In genomic region chr1:64986903-64987871, GRCh38 we compare ENCODE assay signal across 9 cellular contexts. TPM values are rescaled to one million over a fixed set of nuclear protein-coding genes. Genes with fewer than 3 reads are reported as not detected.
DNase-seq lines count a peak whose midpoint lies in the region; ATAC-seq and TF ChIP-seq lines count a peak whose summit lies in the region.
"Had no signal": no experiment of that assay in that cellular context is flagged by ENCODE, and none has a peak within 500 bp of the region (broad histone marks: within the 10 kb centered on the region; RNA-seq: fewer than 3 reads in every experiment).

No MANE protein-coding gene starts in this region.

- DNase-seq in Ammon's horn (ENCODE audit: low spot score) (peak; percentile 33), colonic mucosa (peak; percentile 46), posterior cingulate gyrus (no peak), SHP77 treated with DMSO at 0.1 percent for 48 hours (lab: John Stamatoyannopoulos, UW) (no peak), G401 (ENCODE audit: low spot score) (no peak)
- DNase-seq in activated effector memory CD4-positive, alpha-beta T cell treated with Interleukin-2 at 50 U/mL for 16 hours = no peak
- DNase-seq: pancreas had no signal

- no peaks in the 10 kb centered on the region for H3K27me3 ChIP-seq in colonic mucosa
- H3K27me3 ChIP-seq: pancreas had no signal

- in situ Hi-C loops in G401 (cut with HindIII; ENCODE audit: low sequenced_read_pairs) = no loop called here

- ATAC-seq in GM19328 (IDR thresholded peaks at IDR 0.05; ENCODE audit: unreplicated experiment) (peak; percentile 84), HG03108 (IDR thresholded peaks at IDR 0.05; ENCODE audit: unreplicated experiment) (peak; percentile 98)

- TF ChIP-seq CTCF in colonic mucosa (IDR thresholded peaks at IDR 0.05) = no peak

- no peaks in the 10 kb centered on the region for H3K4me1 ChIP-seq in colonic mucosa

- H3K27ac ChIP-seq in colonic mucosa = no peak overlapping the region
- H3K27ac ChIP-seq: pancreas had no signal

- no peak overlapping the region for H3K9ac ChIP-seq in colonic mucosa (ENCODE audit: low read depth in 2 of 2, low read length in 2 of 2)

- no peak overlapping the region for H3K4me3 ChIP-seq in colonic mucosa
- H3K4me3 ChIP-seq: pancreas had no signal

- H3K36me3 ChIP-seq in colonic mucosa = no peaks in the 10 kb centered on the region
- H3K36me3 ChIP-seq: pancreas had no signal

- intact Hi-C loops in colonic mucosa (cut with DNase I) (no loop called here), posterior cingulate gyrus (cut with DNase I) (no loop called here)

- no peaks in the 10 kb centered on the region for H3K9me3 ChIP-seq in colonic mucosa
- H3K9me3 ChIP-seq: pancreas had no signal

RNA-seq across cellular contexts. Expression of gene JAK1, which starts 20.8 kb away (rescaled TPM):
- total RNA-seq in colonic mucosa = 100 to 1,000 TPM in 1 of 2 donors, 10 to 100 TPM in 1; 73.2 to 101 TPM
- 30.5 and 67.8 TPM in 2 replicates for total RNA-seq in G401 (2014; rRNA removed; shearing (Covaris generic))

Comparison
In these comparisons a context has a peak if more than half of its experiments do, and no peak if none do; other contexts are left out.
1. DNase-seq: peak in Ammon's horn (single experiment) and colonic mucosa (single experiment); none in activated effector memory CD4-positive, alpha-beta T cell treated with Interleukin-2 at 50 U/mL for 16 hours (single experiment), posterior cingulate gyrus (0 of 10), SHP77 treated with DMSO at 0.1 percent for 48 hours (single experiment) and G401 (single experiment).